8 cellular contexts compared by ENCODE assay signal in genomic region chr16:58814348-58814801, GRCh38.
DNase-seq lines count a peak whose midpoint lies in the region; TF ChIP-seq lines count a peak whose summit lies in the region.

No MANE protein-coding gene starts in this region.

- H3K9me3 Mint-ChIP-seq in mesothelial cell of epicardium, result no peaks in the 10 kb centered on the region

- H3K27me3 ChIP-seq in subcutaneous abdominal adipose tissue (ENCODE audit: control insufficient read depth in 5 of 5, insufficient read depth in 4 of 5, low read length in 5 of 5), result peaks cover 0 to 3% (median 0%) of the 10 kb centered on the region in 5 donors

- H3K27ac ChIP-seq in HEK293 (ENCODE audit: extremely low read depth, low read depth, low read length) (no peak overlapping the region), subcutaneous abdominal adipose tissue (ENCODE audit: low read depth, low read length) (no peak overlapping the region)

- H3K4me3 Mint-ChIP-seq in mesothelial cell of epicardium, result peak overlapping the region; percentile 70

- TF ChIP-seq CTCF in HEK293 (tag by site-specific recombination; IDR thresholded peaks at IDR 0.05), result peak; percentile 71
- peak; percentile 93 for TF ChIP-seq CTCF in epithelial cell of proximal tubule (conservative IDR thresholded peaks at IDR 0.05; ENCODE audit: low read depth, low read length)
- TF ChIP-seq CTCF in mesothelial cell of epicardium (IDR thresholded peaks at IDR 0.05; ENCODE audit: unreplicated experiment), result peak; percentile 67

- peaks cover 3% of the 10 kb centered on the region for H3K27me3 Mint-ChIP-seq in mesothelial cell of epicardium (ENCODE audit: low read depth)

- H3K36me3 Mint-ChIP-seq in mesothelial cell of epicardium, result no peaks in the 10 kb centered on the region

- H3K36me3 ChIP-seq in HEK293 (ENCODE audit: control insufficient read depth in 2 of 2, insufficient read depth in 1 of 2, low read length in 2 of 2) (no peaks in the 10 kb centered on the region), subcutaneous abdominal adipose tissue (ENCODE audit: control insufficient read depth in 5 of 5, insufficient read depth in 5 of 5, low read length in 5 of 5) (no peaks in the 10 kb centered on the region)

- H3K4me1 Mint-ChIP-seq in mesothelial cell of epicardium, result peaks cover 8% of the 10 kb centered on the region

- CTCF ChIA-PET in HEK293 (lab: Yijun Ruan, JAX), result interaction anchor here (0.5 to 2.2 kb wide), 26 partner anchors 8 to 1218 kb away, joined by 3 to 10 read pairs (median 3); no protein-coding TSS in a partner anchor

- H3K9me3 ChIP-seq in HEK293 (ENCODE audit: control insufficient read depth, insufficient read depth, low read depth, low read length) (no peaks in the 10 kb centered on the region), subcutaneous abdominal adipose tissue (ENCODE audit: control insufficient read depth in 5 of 5, low read length in 5 of 5) (no peaks in the 10 kb centered on the region)

- H3K4me3 ChIP-seq in HEK293 (ENCODE audit: low read depth, low read length), result no peak overlapping the region; the same call in 1 of the 2 replicates
- peak overlapping the region; percentile 34 for H3K4me3 ChIP-seq in epithelial cell of proximal tubule (ENCODE audit: low read depth, low read length)
- peak overlapping the region; percentile 27 to 63 (median 52) for H3K4me3 ChIP-seq in subcutaneous abdominal adipose tissue (ENCODE audit: low read depth in 1 of 5, low read length in 5 of 5)

- H3K4me1 ChIP-seq in HEK293 (ENCODE audit: control insufficient read depth, insufficient read depth, low read length), result no peaks in the 10 kb centered on the region
- H3K4me1 ChIP-seq in subcutaneous abdominal adipose tissue (ENCODE audit: control insufficient read depth in 5 of 5, insufficient read depth in 5 of 5, low read length in 5 of 5), result peaks cover 0 to 6% (median 3%) of the 10 kb centered on the region in 5 donors

- POLR2A ChIA-PET in HEK293 (lab: Yijun Ruan, JAX), result no interaction called here

- DNase-seq in activated effector memory CD4-positive, alpha-beta T cell treated with anti-CD3 and anti-CD28 coated beads, Interleukin-2, amount 50 U/mL, for 16 hours, result peak; percentile 69
- DNase-seq in activated effector memory CD4-positive, alpha-beta T cell treated with Interleukin-2 at 50 U/mL for 16 hours, result no peak
- peak; percentile 3 for DNase-seq in NCI-H146 (lab: John Stamatoyannopoulos, UW)
- peak; percentile 1 to 3 for DNase-seq in activated CD4-positive, alpha-beta T cell treated with anti-CD3 and anti-CD28 coated beads, Interleukin-2, amount 50 U/mL, for 4 hours
- no peak for DNase-seq in epithelial cell of proximal tubule (ENCODE audit: low read depth)
- peak; percentile 27 to 61 for DNase-seq in mesothelial cell of epicardium (ENCODE audit: low spot score in 2 of 2, unreplicated experiment in 2 of 2)

- peak overlapping the region in 1 of 5 donors; percentile 60 for H3K9ac ChIP-seq in subcutaneous abdominal adipose tissue (ENCODE audit: low read length in 5 of 5)

- peak overlapping the region; percentile 78 for H3K27ac Mint-ChIP-seq in mesothelial cell of epicardium

TF ChIP-seq in HEK293, 187 proteins besides CTCF, POLR2A, EP300 and RAD21:
- no peak for TF ChIP-seq ZNF544 (tag by site-specific recombination; IDR thresholded peaks at IDR 0.05)
- peak; percentile 68 for TF ChIP-seq PRDM10 (tag by site-specific recombination; IDR thresholded peaks at IDR 0.05)
- no peak for TF ChIP-seq ZNF10 (tag by site-specific recombination; IDR thresholded peaks at IDR 0.05)
- peak; percentile 81 for TF ChIP-seq ZNF654 (tag by site-specific recombination; IDR thresholded peaks at IDR 0.05; ENCODE audit: low read depth)

Comparison
In these comparisons a context has a peak if more than half of its experiments do, and no peak if none do; other contexts are left out.
1. DNase-seq: peak in activated effector memory CD4-positive, alpha-beta T cell treated with anti-CD3 and anti-CD28 coated beads, Interleukin-2, amount 50 U/mL, for 16 hours (single experiment), NCI-H146 (single experiment), activated CD4-positive, alpha-beta T cell treated with anti-CD3 and anti-CD28 coated beads, Interleukin-2, amount 50 U/mL, for 4 hours (2 of 2) and mesothelial cell of epicardium (2 of 2); none in activated effector memory CD4-positive, alpha-beta T cell treated with Interleukin-2 at 50 U/mL for 16 hours (single experiment) and epithelial cell of proximal tubule (single experiment).
2. Peak in every context shown above with its lines, with median percentiles within 50 percentile points of each other: CTCF ChIP-seq.